1 cellular context compared by ENCODE assay signal in the genomic region with DNA sequence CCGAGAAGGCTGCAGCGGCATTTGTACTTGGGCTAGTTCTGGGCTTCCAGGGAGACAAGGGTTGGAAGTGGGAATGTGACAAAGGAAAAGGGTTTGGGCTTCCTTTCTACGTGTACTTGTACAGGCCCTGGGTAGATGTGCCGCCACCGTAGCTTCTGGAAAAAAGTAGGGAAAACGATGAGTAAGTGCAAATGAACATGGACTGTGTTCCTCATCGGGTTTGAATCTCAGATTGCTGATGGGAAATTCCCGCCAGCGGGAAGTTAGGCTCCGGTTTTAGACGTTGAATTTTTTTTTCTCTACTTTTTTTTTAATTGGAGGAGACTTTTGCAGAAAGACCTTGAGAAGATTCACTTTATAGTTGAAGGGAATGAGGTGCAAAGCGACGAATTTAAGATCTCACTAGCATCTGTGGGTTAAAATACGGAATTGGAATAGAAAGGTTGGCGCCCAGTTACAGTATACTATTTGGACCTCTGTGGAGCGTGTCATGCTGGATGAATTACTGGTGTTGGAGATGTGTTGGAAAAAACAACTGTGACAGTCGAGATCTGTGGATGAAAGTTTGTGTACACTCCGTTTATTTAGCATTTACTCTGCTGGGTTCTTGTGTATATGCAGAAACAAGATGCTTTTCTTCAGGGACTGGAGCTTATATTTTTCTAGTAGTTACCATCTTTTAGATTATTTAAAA.
TF ChIP-seq lines count a peak whose summit lies in the region.

No MANE protein-coding gene starts in this region.

TF ChIP-seq in GM12878, 131 proteins besides CTCF, POLR2A, EP300 and RAD21 (continued from another document):
- TF ChIP-seq, protein P1, sequence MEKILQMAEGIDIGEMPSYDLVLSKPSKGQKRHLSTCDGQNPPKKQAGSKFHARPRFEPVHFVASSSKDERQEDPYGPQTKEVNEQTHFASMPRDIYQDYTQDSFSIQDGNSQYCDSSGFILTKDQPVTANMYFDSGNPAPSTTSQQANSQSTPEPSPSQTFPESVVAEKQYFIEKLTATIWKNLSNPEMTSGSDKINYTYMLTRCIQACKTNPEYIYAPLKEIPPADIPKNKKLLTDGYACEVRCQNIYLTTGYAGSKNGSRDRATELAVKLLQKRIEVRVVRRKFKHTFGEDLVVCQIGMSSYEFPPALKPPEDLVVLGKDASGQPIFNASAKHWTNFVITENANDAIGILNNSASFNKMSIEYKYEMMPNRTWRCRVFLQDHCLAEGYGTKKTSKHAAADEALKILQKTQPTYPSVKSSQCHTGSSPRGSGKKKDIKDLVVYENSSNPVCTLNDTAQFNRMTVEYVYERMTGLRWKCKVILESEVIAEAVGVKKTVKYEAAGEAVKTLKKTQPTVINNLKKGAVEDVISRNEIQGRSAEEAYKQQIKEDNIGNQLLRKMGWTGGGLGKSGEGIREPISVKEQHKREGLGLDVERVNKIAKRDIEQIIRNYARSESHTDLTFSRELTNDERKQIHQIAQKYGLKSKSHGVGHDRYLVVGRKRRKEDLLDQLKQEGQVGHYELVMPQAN (conservative IDR thresholded peaks at IDR 0.05), result no peak
- no peak for TF ChIP-seq SPI1 (IDR thresholded peaks at IDR 0.05; ENCODE audit: borderline replicate concordance, insufficient read depth, low read depth, low read length)
